1 cellular context compared by ENCODE assay signal in the genomic region with DNA sequence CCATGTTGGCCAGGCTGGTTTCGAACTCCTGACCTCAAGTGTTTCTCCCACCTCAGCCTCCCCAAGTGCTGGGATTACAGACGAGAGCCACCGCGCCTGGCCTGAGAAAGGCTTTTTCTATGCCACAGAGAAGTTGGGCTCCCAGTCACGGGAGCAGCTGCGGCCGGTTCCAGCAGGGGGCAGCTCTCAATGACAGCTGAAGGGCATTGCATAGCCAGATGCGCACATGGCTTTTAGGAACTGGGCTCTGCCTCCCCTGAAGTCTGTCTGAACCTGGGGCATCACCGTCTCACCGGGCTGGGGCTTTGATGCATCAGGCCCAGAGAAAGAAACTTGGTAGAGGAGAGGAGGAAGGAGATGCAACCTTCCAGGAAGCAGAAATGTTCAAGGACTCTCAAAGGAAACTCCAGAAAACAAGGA.
TF ChIP-seq lines count a peak whose summit lies in the region.

No MANE protein-coding gene starts in this region.

TF ChIP-seq in H1, 55 proteins besides CTCF, POLR2A, EP300 and RAD21 (continued from another document):
- peak; percentile 67; a peak in 2 of 4 replicates for TF ChIP-seq HDAC2 (IDR thresholded peaks at IDR 0.05; ENCODE audit: borderline replicate concordance in 1 of 2, low read depth in 2 of 2, low read length in 2 of 2)
- TF ChIP-seq JUN (IDR thresholded peaks at IDR 0.05; ENCODE audit: low read depth, low read length): no peak
- TF ChIP-seq SP4 (IDR thresholded peaks at IDR 0.05; ENCODE audit: low read length): no peak
- TF ChIP-seq HDAC6 (IDR thresholded peaks at IDR 0.05; ENCODE audit: low read depth, low read length): no peak
- no peak for TF ChIP-seq POLR2AphosphoS5 (IDR thresholded peaks at IDR 0.05; ENCODE audit: low read depth, low read length)
- no peak for TF ChIP-seq YY1 (IDR thresholded peaks at IDR 0.05; ENCODE audit: low read depth, low read length)
- no peak for TF ChIP-seq JUND (IDR thresholded peaks at IDR 0.05; ENCODE audit: low read length)
- TF ChIP-seq SIN3A (conservative IDR thresholded peaks at IDR 0.05 in 1 of 2, IDR thresholded peaks at IDR 0.05 in 1 of 2; ENCODE audit: low read depth in 1 of 2, low read length in 2 of 2): peak; percentile 98
- TF ChIP-seq MAFK (IDR thresholded peaks at IDR 0.05; ENCODE audit: low read depth, low read length): no peak
- TF ChIP-seq TAF1 (IDR thresholded peaks at IDR 0.05; ENCODE audit: low read depth, low read length): no peak
- no peak for TF ChIP-seq KDM5A (IDR thresholded peaks at IDR 0.05; ENCODE audit: low read length)
- no peak for TF ChIP-seq CBX8 (IDR thresholded peaks at IDR 0.05; ENCODE audit: borderline replicate concordance, low read depth, low read length)
- TF ChIP-seq, protein P1, sequence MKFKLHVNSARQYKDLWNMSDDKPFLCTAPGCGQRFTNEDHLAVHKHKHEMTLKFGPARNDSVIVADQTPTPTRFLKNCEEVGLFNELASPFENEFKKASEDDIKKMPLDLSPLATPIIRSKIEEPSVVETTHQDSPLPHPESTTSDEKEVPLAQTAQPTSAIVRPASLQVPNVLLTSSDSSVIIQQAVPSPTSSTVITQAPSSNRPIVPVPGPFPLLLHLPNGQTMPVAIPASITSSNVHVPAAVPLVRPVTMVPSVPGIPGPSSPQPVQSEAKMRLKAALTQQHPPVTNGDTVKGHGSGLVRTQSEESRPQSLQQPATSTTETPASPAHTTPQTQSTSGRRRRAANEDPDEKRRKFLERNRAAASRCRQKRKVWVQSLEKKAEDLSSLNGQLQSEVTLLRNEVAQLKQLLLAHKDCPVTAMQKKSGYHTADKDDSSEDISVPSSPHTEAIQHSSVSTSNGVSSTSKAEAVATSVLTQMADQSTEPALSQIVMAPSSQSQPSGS (IDR thresholded peaks at IDR 0.05; ENCODE audit: low read length): no peak
- TF ChIP-seq, protein P2, sequence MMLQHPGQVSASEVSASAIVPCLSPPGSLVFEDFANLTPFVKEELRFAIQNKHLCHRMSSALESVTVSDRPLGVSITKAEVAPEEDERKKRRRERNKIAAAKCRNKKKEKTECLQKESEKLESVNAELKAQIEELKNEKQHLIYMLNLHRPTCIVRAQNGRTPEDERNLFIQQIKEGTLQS (IDR thresholded peaks at IDR 0.05; ENCODE audit: insufficient read depth, low read depth, low read length): no peak
- TF ChIP-seq BRCA1 (IDR thresholded peaks at IDR 0.05; ENCODE audit: low read depth, low read length): no peak
- TF ChIP-seq GTF2F1 (IDR thresholded peaks at IDR 0.05; ENCODE audit: borderline replicate concordance, low read depth, low read length): no peak
- TF ChIP-seq EZH2 (IDR thresholded peaks at IDR 0.05; ENCODE audit: low read depth, low read length, severe bottlenecking): no peak
- TF ChIP-seq NANOG (IDR thresholded peaks at IDR 0.05; ENCODE audit: insufficient read depth, low read depth, low read length, poor library complexity, severe bottlenecking): no peak
- TF ChIP-seq KDM1A (IDR thresholded peaks at IDR 0.05; ENCODE audit: borderline replicate concordance, low read length): no peak
- TF ChIP-seq RXRA (IDR thresholded peaks at IDR 0.05; ENCODE audit: insufficient read depth, low read depth, low read length): 0 out of 2 replicates have a peak, but pooled peaks have one; percentile 11
- no peak for TF ChIP-seq SIRT6 (IDR thresholded peaks at IDR 0.05; ENCODE audit: low read length)
- no peak for TF ChIP-seq POU5F1 (IDR thresholded peaks at IDR 0.05; ENCODE audit: low read depth, low read length)
- no peak for TF ChIP-seq SUZ12 (IDR thresholded peaks at IDR 0.05; ENCODE audit: low read length)
- no peak for TF ChIP-seq TAF7 (optimal IDR thresholded peaks at IDR 0.05; ENCODE audit: borderline replicate concordance, low read depth, low read length)
- TF ChIP-seq, protein P3, sequence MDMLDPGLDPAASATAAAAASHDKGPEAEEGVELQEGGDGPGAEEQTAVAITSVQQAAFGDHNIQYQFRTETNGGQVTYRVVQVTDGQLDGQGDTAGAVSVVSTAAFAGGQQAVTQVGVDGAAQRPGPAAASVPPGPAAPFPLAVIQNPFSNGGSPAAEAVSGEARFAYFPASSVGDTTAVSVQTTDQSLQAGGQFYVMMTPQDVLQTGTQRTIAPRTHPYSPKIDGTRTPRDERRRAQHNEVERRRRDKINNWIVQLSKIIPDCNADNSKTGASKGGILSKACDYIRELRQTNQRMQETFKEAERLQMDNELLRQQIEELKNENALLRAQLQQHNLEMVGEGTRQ (IDR thresholded peaks at IDR 0.05; ENCODE audit: low read length): 0 out of 2 replicates have a peak, but pooled peaks have one; percentile 18
- TF ChIP-seq SP1 (IDR thresholded peaks at IDR 0.05; ENCODE audit: low read depth, low read length): no peak
- no peak for TF ChIP-seq RNF2 (IDR thresholded peaks at IDR 0.05; ENCODE audit: borderline replicate concordance, low read depth, low read length, missing control alignments, poor library complexity, severe bottlenecking)
- no peak for TF ChIP-seq FOSL1 (IDR thresholded peaks at IDR 0.05; ENCODE audit: insufficient read depth, low read depth, low read length)
- TF ChIP-seq GABPA (IDR thresholded peaks at IDR 0.05; ENCODE audit: borderline replicate concordance, insufficient read depth, low read length): peak; percentile 30; the same call in 1 of the 2 replicates
- TF ChIP-seq CHD2 (IDR thresholded peaks at IDR 0.05; ENCODE audit: low read length): no peak
- no peak for TF ChIP-seq NRF1 (IDR thresholded peaks at IDR 0.05; ENCODE audit: low read depth, low read length)
- no peak for TF ChIP-seq BCL11A (IDR thresholded peaks at IDR 0.05; ENCODE audit: low read depth in 2 of 2, low read length in 2 of 2)
- no peak for TF ChIP-seq SIX5 (IDR thresholded peaks at IDR 0.05; ENCODE audit: low read depth, low read length)
- no peak for TF ChIP-seq BACH1 (IDR thresholded peaks at IDR 0.05; ENCODE audit: low read length)
- TF ChIP-seq, protein P4, sequence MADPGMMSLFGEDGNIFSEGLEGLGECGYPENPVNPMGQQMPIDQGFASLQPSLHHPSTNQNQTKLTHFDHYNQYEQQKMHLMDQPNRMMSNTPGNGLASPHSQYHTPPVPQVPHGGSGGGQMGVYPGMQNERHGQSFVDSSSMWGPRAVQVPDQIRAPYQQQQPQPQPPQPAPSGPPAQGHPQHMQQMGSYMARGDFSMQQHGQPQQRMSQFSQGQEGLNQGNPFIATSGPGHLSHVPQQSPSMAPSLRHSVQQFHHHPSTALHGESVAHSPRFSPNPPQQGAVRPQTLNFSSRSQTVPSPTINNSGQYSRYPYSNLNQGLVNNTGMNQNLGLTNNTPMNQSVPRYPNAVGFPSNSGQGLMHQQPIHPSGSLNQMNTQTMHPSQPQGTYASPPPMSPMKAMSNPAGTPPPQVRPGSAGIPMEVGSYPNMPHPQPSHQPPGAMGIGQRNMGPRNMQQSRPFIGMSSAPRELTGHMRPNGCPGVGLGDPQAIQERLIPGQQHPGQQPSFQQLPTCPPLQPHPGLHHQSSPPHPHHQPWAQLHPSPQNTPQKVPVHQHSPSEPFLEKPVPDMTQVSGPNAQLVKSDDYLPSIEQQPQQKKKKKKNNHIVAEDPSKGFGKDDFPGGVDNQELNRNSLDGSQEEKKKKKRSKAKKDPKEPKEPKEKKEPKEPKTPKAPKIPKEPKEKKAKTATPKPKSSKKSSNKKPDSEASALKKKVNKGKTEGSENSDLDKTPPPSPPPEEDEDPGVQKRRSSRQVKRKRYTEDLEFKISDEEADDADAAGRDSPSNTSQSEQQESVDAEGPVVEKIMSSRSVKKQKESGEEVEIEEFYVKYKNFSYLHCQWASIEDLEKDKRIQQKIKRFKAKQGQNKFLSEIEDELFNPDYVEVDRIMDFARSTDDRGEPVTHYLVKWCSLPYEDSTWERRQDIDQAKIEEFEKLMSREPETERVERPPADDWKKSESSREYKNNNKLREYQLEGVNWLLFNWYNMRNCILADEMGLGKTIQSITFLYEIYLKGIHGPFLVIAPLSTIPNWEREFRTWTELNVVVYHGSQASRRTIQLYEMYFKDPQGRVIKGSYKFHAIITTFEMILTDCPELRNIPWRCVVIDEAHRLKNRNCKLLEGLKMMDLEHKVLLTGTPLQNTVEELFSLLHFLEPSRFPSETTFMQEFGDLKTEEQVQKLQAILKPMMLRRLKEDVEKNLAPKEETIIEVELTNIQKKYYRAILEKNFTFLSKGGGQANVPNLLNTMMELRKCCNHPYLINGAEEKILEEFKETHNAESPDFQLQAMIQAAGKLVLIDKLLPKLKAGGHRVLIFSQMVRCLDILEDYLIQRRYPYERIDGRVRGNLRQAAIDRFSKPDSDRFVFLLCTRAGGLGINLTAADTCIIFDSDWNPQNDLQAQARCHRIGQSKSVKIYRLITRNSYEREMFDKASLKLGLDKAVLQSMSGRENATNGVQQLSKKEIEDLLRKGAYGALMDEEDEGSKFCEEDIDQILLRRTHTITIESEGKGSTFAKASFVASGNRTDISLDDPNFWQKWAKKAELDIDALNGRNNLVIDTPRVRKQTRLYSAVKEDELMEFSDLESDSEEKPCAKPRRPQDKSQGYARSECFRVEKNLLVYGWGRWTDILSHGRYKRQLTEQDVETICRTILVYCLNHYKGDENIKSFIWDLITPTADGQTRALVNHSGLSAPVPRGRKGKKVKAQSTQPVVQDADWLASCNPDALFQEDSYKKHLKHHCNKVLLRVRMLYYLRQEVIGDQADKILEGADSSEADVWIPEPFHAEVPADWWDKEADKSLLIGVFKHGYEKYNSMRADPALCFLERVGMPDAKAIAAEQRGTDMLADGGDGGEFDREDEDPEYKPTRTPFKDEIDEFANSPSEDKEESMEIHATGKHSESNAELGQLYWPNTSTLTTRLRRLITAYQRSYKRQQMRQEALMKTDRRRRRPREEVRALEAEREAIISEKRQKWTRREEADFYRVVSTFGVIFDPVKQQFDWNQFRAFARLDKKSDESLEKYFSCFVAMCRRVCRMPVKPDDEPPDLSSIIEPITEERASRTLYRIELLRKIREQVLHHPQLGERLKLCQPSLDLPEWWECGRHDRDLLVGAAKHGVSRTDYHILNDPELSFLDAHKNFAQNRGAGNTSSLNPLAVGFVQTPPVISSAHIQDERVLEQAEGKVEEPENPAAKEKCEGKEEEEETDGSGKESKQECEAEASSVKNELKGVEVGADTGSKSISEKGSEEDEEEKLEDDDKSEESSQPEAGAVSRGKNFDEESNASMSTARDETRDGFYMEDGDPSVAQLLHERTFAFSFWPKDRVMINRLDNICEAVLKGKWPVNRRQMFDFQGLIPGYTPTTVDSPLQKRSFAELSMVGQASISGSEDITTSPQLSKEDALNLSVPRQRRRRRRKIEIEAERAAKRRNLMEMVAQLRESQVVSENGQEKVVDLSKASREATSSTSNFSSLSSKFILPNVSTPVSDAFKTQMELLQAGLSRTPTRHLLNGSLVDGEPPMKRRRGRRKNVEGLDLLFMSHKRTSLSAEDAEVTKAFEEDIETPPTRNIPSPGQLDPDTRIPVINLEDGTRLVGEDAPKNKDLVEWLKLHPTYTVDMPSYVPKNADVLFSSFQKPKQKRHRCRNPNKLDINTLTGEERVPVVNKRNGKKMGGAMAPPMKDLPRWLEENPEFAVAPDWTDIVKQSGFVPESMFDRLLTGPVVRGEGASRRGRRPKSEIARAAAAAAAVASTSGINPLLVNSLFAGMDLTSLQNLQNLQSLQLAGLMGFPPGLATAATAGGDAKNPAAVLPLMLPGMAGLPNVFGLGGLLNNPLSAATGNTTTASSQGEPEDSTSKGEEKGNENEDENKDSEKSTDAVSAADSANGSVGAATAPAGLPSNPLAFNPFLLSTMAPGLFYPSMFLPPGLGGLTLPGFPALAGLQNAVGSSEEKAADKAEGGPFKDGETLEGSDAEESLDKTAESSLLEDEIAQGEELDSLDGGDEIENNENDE (IDR thresholded peaks at IDR 0.05; ENCODE audit: insufficient replicate concordance, low read length): no peak
- TF ChIP-seq, protein P5, sequence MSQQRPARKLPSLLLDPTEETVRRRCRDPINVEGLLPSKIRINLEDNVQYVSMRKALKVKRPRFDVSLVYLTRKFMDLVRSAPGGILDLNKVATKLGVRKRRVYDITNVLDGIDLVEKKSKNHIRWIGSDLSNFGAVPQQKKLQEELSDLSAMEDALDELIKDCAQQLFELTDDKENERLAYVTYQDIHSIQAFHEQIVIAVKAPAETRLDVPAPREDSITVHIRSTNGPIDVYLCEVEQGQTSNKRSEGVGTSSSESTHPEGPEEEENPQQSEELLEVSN (IDR thresholded peaks at IDR 0.05): peak; percentile 70
- 0 out of 2 replicates have a peak, but pooled peaks have one; percentile 44 for TF ChIP-seq TEAD4 (IDR thresholded peaks at IDR 0.05; ENCODE audit: low read depth, low read length)
TF ChIP-seq in H1: peak in this region for 12.
